9 cellular contexts compared by ENCODE assay signal in the genomic region with DNA sequence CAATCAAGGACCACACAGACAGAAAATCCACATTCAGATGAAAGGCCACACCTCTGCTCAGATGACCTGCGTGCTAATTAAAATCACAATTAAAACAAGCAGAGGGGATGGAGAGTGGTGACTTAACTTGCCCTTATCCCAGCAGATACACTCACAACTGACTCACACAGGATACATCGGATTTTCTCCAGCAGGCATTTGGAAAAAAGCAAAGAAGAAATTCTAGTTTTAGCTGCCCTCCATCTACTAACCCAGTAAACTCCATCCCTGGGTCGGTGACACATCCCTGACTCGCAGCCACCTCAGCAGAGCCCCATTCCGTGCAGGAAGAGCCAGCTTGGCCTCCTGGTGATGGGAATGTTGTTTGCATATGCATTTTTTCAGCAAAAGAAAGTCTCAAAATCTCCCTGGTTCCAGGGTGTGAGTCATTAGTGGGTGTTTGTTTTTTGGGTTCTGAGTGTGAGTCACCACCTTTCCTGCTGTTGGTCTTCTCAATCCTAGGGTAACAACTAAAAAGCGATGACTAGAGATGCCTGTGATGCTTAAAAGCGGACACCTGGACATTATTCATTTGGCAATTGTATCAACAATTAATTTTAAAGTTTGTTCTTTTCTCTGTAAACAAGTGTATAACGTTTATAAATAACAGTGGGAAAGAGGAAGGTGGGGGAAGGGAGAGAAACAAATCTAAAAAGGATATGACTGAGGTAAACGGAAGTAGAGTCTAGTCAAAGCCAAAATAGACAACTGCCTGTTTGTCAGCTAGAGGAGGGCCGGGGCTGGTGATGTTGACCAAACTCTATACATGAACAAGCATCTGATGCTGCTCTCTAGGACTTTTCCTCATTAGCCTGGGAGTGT. TPM values are rescaled to one million over a fixed set of nuclear protein-coding genes. Genes with fewer than 3 reads are reported as not detected.
DNase-seq lines count a peak whose midpoint lies in the region; ATAC-seq and TF ChIP-seq lines count a peak whose summit lies in the region.
"Had no signal": no experiment of that assay in that cellular context is flagged by ENCODE, and none has a peak within 500 bp of the region (broad histone marks: within the 10 kb centered on the region; RNA-seq: fewer than 3 reads in every experiment).

No MANE protein-coding gene starts in this region.

- H3K36me3 ChIP-seq in mesendoderm (ENCODE audit: control insufficient read depth, insufficient read depth, low read length): no peaks in the 10 kb centered on the region
- H3K36me3 ChIP-seq in thymus (ENCODE audit: control insufficient read depth, insufficient read depth): no peaks in the 10 kb centered on the region

- H2AK5ac ChIP-seq in mesendoderm (ENCODE audit: low read length): no peak overlapping the region

- no peaks in the 10 kb centered on the region for H3K27me3 Mint-ChIP-seq in effector memory CD8-positive, alpha-beta T cell

- H3K9me3 Mint-ChIP-seq in effector memory CD8-positive, alpha-beta T cell: no peaks in the 10 kb centered on the region

- peak overlapping the region; percentile 77 for H3K4ac ChIP-seq in mesendoderm (ENCODE audit: low read depth, low read length)

- H3K36me3 Mint-ChIP-seq in effector memory CD8-positive, alpha-beta T cell (ENCODE audit: insufficient read depth): peaks cover 14% of the 10 kb centered on the region

- ATAC-seq in GM18907 (IDR thresholded peaks at IDR 0.05; ENCODE audit: unreplicated experiment): peak; percentile 82
- peak; percentile 91 for ATAC-seq in effector memory CD8-positive, alpha-beta T cell (replicated peaks)

- H3K4me1 ChIP-seq in mesendoderm (ENCODE audit: control insufficient read depth, low read depth, low read length) (peaks cover 12% of the 10 kb centered on the region), thymus (ENCODE audit: control insufficient read depth, insufficient read depth, low read length) (no peaks in the 10 kb centered on the region)

- peak overlapping the region; percentile 70 for H3K56ac ChIP-seq in mesendoderm (ENCODE audit: low read length)

- H3K27me3 ChIP-seq in mesendoderm (ENCODE audit: insufficient read depth, low read length, poor library complexity) (no peaks in the 10 kb centered on the region), thymus (ENCODE audit: control insufficient read depth, insufficient read depth) (no peaks in the 10 kb centered on the region)

- peak overlapping the region; percentile 98 to 99 for H3K27ac Mint-ChIP-seq in effector memory CD8-positive, alpha-beta T cell

- no peak overlapping the region for H3K23ac ChIP-seq in mesendoderm (ENCODE audit: low read length)

- H3K79me2 ChIP-seq in mesendoderm (ENCODE audit: control insufficient read depth, insufficient read depth, low read length): no peaks in the 10 kb centered on the region

- WGBS in mesendoderm (ENCODE audit: extremely low coverage, insufficient coverage, low lambda C conversion rate): no CpG with 5 or more reads among the region's 10 CpGs
- 81% methylated on average over 10 of the region's 10 CpGs for WGBS in thymus

- H2BK5ac ChIP-seq in mesendoderm (ENCODE audit: low read length): peak overlapping the region; percentile 40

- H3K4me1 Mint-ChIP-seq in effector memory CD8-positive, alpha-beta T cell (ENCODE audit: low read depth in 2 of 2): peaks cover 15 to 26% of the 10 kb centered on the region in 2 donors

- peak; percentile 48; the same call in 1 of the 2 replicates for TF ChIP-seq CTCF in WI38 (IDR thresholded peaks at IDR 0.05; ENCODE audit: low read depth, low read length)

- peak overlapping the region; percentile 13 for H3K18ac ChIP-seq in mesendoderm (ENCODE audit: low read length)

- H3K27ac ChIP-seq in mesendoderm (ENCODE audit: low read depth, low read length) (peak overlapping the region; percentile 95), thymus (ENCODE audit: low read depth) (peak overlapping the region; percentile 60)
- H3K27ac ChIP-seq: KMS-11 had no signal

- H3K4me3 ChIP-seq in WI38 (ENCODE audit: low read depth, low read length) (peak overlapping the region; percentile 34), mesendoderm (ENCODE audit: low read length) (no peak overlapping the region), thymus (ENCODE audit: low read length) (no peak overlapping the region)

- H3K79me1 ChIP-seq in mesendoderm (ENCODE audit: low read length): no peaks in the 10 kb centered on the region

- peak overlapping the region; percentile 77 to 79 for H3K4me3 Mint-ChIP-seq in effector memory CD8-positive, alpha-beta T cell

- H2BK120ac ChIP-seq in mesendoderm (ENCODE audit: low read depth, low read length): no peak overlapping the region

- no peak overlapping the region for H3K4me2 ChIP-seq in mesendoderm (ENCODE audit: low read length)
- H3K4me2 ChIP-seq: KMS-11 had no signal

- no peak overlapping the region for H2BK15ac ChIP-seq in mesendoderm (replicated peaks; ENCODE audit: low read depth)

- no peaks in the 10 kb centered on the region for H3K9me3 ChIP-seq in thymus (ENCODE audit: control insufficient read depth)

- H4K8ac ChIP-seq in mesendoderm (ENCODE audit: low read depth, low read length): no peak overlapping the region

- no peak overlapping the region for H3K9ac ChIP-seq in mesendoderm (ENCODE audit: low read length)
- H3K9ac ChIP-seq: KMS-11 had no signal

- no peak overlapping the region for H4K5ac ChIP-seq in mesendoderm (ENCODE audit: low read length)

- peak; percentile 86 for DNase-seq in AG08396 (ENCODE audit: low spot score)
- peak; percentile 61 for DNase-seq in HPDE6-E6E7 (ENCODE audit: extremely low spot score)
- peak; percentile 10 to 34 (median 16) for DNase-seq in effector memory CD8-positive, alpha-beta T cell
- DNase-seq in mesendoderm: peak; percentile 99
- DNase-seq in NCI-H187 (lab: John Stamatoyannopoulos, UW): no peak

RNA-seq across cellular contexts. Expression of a gene that starts 49.8 kb away (rescaled TPM):
- polyA plus RNA-seq in mesendoderm (2013, experiment 1 of 2): 41.6 TPM
- polyA plus RNA-seq in mesendoderm (2013, experiment 2 of 2): 42.5 TPM
- polyA plus RNA-seq in thymus: 6.5 TPM

Comparison
In these comparisons a context has a peak if more than half of its experiments do, and no peak if none do; other contexts are left out.
1. DNase-seq: peak in AG08396 (single experiment), HPDE6-E6E7 (single experiment), effector memory CD8-positive, alpha-beta T cell (3 of 3) and mesendoderm (single experiment); none in NCI-H187 (0 of 2).